In genomic region chr17:50708050-50709000, GRCh38 we compare ENCODE assay signal across 1 cellular context.
TF ChIP-seq lines count a peak whose summit lies in the region.

No MANE protein-coding gene starts in this region.

TF ChIP-seq in SK-N-SH treated with all-trans-retinoic acid at 6 μM for 48 hours, 23 proteins besides CTCF, POLR2A, EP300 and RAD21 (continued from another document):
- no peak for TF ChIP-seq CSRNP3 (CRISPR knock-in tag; IDR thresholded peaks at IDR 0.05)
- no peak for TF ChIP-seq OSR1 (CRISPR knock-in tag; IDR thresholded peaks at IDR 0.05)
- no peak for TF ChIP-seq SNAI2 (CRISPR knock-in tag; IDR thresholded peaks at IDR 0.05)
- no peak for TF ChIP-seq ZNF70 (CRISPR knock-in tag; IDR thresholded peaks at IDR 0.05)
